In the genomic region with DNA sequence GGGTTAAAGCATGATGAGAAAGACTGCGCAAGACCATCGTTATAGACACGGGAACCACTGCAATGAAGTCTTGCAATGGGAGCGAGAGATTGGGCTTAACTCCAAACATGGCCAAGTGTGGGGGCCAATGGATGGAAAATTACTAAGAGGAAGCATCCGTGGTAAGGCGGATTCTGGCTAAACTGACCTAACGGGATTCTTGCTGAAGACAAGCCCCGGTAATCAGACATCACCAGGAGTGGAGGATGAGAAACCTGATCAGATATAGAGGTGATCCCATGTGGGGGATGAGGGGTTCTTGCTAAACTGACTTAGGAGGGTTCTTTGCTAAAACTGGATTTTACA, we compare ENCODE assay signal across 1 cellular context.
TF ChIP-seq lines count a peak whose summit lies in the region.

No MANE protein-coding gene starts in this region.

TF ChIP-seq in GM23338, 12 proteins besides CTCF, POLR2A, EP300 and RAD21 (continued from another document):
- TF ChIP-seq EZH2 (IDR thresholded peaks at IDR 0.05; ENCODE audit: low read depth, unreplicated experiment) (no peak), CREB1 (CRISPR knock-in tag; IDR thresholded peaks at IDR 0.05; ENCODE audit: low read depth) (no peak), NANOG (IDR thresholded peaks at IDR 0.05; ENCODE audit: borderline replicate concordance) (no peak), ZNF331 (CRISPR knock-in tag; IDR thresholded peaks at IDR 0.05; ENCODE audit: low read depth) (no peak), POLR2AphosphoS5 (IDR thresholded peaks at IDR 0.05; ENCODE audit: low read depth) (no peak), ZNF114 (CRISPR knock-in tag; IDR thresholded peaks at IDR 0.05) (no peak), JUNB (IDR thresholded peaks at IDR 0.05; ENCODE audit: unreplicated experiment) (no peak), EZH2phosphoT487 (IDR thresholded peaks at IDR 0.05; ENCODE audit: unreplicated experiment) (no peak), STAT1 (IDR thresholded peaks at IDR 0.05; ENCODE audit: unreplicated experiment) (no peak)
- TF ChIP-seq, protein P1, sequence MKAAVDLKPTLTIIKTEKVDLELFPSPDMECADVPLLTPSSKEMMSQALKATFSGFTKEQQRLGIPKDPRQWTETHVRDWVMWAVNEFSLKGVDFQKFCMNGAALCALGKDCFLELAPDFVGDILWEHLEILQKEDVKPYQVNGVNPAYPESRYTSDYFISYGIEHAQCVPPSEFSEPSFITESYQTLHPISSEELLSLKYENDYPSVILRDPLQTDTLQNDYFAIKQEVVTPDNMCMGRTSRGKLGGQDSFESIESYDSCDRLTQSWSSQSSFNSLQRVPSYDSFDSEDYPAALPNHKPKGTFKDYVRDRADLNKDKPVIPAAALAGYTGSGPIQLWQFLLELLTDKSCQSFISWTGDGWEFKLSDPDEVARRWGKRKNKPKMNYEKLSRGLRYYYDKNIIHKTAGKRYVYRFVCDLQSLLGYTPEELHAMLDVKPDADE (IDR thresholded peaks at IDR 0.05): no peak
- TF ChIP-seq, protein P2, sequence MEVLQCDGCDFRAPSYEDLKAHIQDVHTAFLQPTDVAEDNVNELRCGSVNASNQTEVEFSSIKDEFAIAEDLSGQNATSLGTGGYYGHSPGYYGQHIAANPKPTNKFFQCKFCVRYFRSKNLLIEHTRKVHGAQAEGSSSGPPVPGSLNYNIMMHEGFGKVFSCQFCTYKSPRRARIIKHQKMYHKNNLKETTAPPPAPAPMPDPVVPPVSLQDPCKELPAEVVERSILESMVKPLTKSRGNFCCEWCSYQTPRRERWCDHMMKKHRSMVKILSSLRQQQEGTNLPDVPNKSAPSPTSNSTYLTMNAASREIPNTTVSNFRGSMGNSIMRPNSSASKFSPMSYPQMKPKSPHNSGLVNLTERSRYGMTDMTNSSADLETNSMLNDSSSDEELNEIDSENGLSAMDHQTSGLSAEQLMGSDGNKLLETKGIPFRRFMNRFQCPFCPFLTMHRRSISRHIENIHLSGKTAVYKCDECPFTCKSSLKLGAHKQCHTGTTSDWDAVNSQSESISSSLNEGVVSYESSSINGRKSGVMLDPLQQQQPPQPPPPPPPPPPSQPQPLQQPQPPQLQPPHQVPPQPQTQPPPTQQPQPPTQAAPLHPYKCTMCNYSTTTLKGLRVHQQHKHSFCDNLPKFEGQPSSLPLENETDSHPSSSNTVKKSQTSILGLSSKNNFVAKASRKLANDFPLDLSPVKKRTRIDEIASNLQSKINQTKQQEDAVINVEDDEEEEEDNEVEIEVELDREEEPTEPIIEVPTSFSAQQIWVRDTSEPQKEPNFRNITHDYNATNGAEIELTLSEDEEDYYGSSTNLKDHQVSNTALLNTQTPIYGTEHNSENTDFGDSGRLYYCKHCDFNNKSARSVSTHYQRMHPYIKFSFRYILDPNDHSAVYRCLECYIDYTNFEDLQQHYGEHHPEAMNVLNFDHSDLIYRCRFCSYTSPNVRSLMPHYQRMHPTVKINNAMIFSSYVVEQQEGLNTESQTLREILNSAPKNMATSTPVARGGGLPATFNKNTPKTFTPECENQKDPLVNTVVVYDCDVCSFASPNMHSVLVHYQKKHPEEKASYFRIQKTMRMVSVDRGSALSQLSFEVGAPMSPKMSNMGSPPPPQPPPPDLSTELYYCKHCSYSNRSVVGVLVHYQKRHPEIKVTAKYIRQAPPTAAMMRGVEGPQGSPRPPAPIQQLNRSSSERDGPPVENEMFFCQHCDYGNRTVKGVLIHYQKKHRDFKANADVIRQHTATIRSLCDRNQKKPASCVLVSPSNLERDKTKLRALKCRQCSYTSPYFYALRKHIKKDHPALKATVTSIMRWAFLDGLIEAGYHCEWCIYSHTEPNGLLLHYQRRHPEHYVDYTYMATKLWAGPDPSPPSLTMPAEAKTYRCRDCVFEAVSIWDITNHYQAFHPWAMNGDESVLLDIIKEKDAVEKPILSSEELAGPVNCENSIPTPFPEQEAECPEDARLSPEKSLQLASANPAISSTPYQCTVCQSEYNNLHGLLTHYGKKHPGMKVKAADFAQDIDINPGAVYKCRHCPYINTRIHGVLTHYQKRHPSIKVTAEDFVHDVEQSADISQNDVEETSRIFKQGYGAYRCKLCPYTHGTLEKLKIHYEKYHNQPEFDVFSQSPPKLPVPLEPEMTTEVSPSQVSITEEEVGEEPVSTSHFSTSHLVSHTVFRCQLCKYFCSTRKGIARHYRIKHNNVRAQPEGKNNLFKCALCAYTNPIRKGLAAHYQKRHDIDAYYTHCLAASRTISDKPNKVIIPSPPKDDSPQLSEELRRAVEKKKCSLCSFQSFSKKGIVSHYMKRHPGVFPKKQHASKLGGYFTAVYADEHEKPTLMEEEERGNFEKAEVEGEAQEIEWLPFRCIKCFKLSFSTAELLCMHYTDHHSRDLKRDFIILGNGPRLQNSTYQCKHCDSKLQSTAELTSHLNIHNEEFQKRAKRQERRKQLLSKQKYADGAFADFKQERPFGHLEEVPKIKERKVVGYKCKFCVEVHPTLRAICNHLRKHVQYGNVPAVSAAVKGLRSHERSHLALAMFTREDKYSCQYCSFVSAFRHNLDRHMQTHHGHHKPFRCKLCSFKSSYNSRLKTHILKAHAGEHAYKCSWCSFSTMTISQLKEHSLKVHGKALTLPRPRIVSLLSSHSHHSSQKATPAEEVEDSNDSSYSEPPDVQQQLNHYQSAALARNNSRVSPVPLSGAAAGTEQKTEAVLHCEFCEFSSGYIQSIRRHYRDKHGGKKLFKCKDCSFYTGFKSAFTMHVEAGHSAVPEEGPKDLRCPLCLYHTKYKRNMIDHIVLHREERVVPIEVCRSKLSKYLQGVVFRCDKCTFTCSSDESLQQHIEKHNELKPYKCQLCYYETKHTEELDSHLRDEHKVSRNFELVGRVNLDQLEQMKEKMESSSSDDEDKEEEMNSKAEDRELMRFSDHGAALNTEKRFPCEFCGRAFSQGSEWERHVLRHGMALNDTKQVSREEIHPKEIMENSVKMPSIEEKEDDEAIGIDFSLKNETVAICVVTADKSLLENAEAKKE (CRISPR knock-in tag; IDR thresholded peaks at IDR 0.05): no peak
